Comparison of ENCODE assay signal across 14 cellular contexts in the genomic region with DNA sequence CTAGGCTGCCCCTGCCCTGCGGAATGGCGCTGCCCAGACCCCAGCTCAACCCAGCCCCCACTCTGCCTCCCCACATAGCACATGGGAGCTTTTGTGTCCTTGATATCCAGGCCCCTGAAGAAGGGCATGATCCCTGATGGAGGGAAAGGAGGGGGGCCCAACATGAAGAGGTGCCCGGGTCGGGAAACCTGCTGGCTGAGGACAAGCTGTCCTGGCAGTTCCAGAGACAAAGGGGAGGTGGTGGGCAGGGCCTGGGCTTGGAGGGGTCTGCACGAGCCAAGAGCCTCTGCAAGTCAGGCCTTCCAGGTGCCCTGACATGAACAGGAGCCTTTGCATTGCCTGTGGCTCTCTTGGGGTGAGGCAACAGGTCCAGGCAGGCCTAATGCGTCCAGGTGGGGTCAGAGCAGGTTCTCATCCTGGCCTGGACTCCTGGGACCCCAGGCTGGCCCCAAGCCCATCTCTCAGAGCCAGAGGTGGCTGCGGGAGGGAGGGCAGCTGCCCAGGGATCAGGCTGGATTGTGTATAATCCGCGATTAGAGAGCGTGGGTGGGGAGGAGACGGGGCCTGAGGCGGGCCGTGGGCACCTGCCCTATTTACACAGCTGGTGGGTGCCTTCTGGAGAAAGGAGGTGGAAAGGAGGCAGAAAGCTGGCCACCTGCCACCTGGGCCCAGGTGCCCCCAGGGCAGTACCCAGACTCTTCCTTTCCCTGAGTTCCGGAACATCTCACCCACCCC. TPM values are rescaled to one million over a fixed set of nuclear protein-coding genes. Genes with fewer than 3 reads are reported as not detected.
DNase-seq lines count a peak whose midpoint lies in the region; ATAC-seq and TF ChIP-seq lines count a peak whose summit lies in the region.
"Had no signal": no experiment of that assay in that cellular context is flagged by ENCODE, and none has a peak within 500 bp of the region (broad histone marks: within the 10 kb centered on the region; RNA-seq: fewer than 3 reads in every experiment).

No MANE protein-coding gene starts in this region.

- no peaks in the 10 kb centered on the region for H3K36me3 Mint-ChIP-seq in endothelial cell (ENCODE audit: low read depth, unreplicated experiment)
- H3K36me3 Mint-ChIP-seq: stimulated activated memory B cell treated with anti-CD40 and anti-IgM and Interleukin-4, amounts not matched to agents 10 μg/mL and 1 μg/mL and 100 μg/mL, for 72 hours; type B pancreatic cell had no signal

- no peaks in the 10 kb centered on the region for H3K9me3 Mint-ChIP-seq in endothelial cell (ENCODE audit: unreplicated experiment)
- H3K9me3 Mint-ChIP-seq: activated CD4-positive, alpha-beta memory T cell treated with anti-CD3 and anti-CD28 coated beads, Interleukin-2, amount 10 ng/mL, durations not matched to agents 7 days and 5 days; activated T-helper 1 cell treated with anti-CD3 and anti-CD28 coated beads, Interleukin-12 subunit alpha, Interleukin-12 subunit beta, Interleukin-2, Interleukin-4 antibody, amounts not matched to agents 30 ng/mL and 10 ng/mL and 1 ng/mL, durations not matched to agents 14 hours and 24 hours and 36 hours; stimulated activated memory B cell treated with anti-CD40 and anti-IgM and Interleukin-4, amounts not matched to agents 10 μg/mL and 1 μg/mL and 100 μg/mL, for 72 hours; type B pancreatic cell had no signal

- no peak for TF ChIP-seq CTCF in endothelial cell (IDR thresholded peaks at IDR 0.05; ENCODE audit: unreplicated experiment)

- no peak overlapping the region for H3K27ac Mint-ChIP-seq in endothelial cell (ENCODE audit: unreplicated experiment)
- H3K27ac Mint-ChIP-seq: activated CD4-positive, alpha-beta memory T cell treated with anti-CD3 and anti-CD28 coated beads, Interleukin-2, amount 10 ng/mL, durations not matched to agents 7 days and 5 days; activated T-helper 1 cell treated with anti-CD3 and anti-CD28 coated beads, Interleukin-12 subunit alpha, Interleukin-12 subunit beta, Interleukin-2, Interleukin-4 antibody, amounts not matched to agents 30 ng/mL and 10 ng/mL and 1 ng/mL, durations not matched to agents 14 hours and 24 hours and 36 hours; stimulated activated memory B cell treated with anti-CD40 and anti-IgM and Interleukin-4, amounts not matched to agents 10 μg/mL and 1 μg/mL and 100 μg/mL, for 72 hours had no signal

- H3K4me1 Mint-ChIP-seq in endothelial cell (ENCODE audit: unreplicated experiment) = no peaks in the 10 kb centered on the region
- H3K4me1 Mint-ChIP-seq: activated CD4-positive, alpha-beta memory T cell treated with anti-CD3 and anti-CD28 coated beads, Interleukin-2, amount 10 ng/mL, durations not matched to agents 7 days and 5 days; stimulated activated memory B cell treated with anti-CD40 and anti-IgM and Interleukin-4, amounts not matched to agents 10 μg/mL and 1 μg/mL and 100 μg/mL, for 72 hours had no signal

- peaks cover 7% of the 10 kb centered on the region for H3K27me3 Mint-ChIP-seq in endothelial cell (ENCODE audit: unreplicated experiment)

- no peak overlapping the region for H3K4me3 Mint-ChIP-seq in endothelial cell (ENCODE audit: unreplicated experiment)
- H3K4me3 Mint-ChIP-seq: activated CD4-positive, alpha-beta memory T cell treated with anti-CD3 and anti-CD28 coated beads, Interleukin-2, amount 10 ng/mL, durations not matched to agents 7 days and 5 days; activated T-helper 1 cell treated with anti-CD3 and anti-CD28 coated beads, Interleukin-12 subunit alpha, Interleukin-12 subunit beta, Interleukin-2, Interleukin-4 antibody, amounts not matched to agents 30 ng/mL and 10 ng/mL and 1 ng/mL, durations not matched to agents 14 hours and 24 hours and 36 hours; stimulated activated memory B cell treated with anti-CD40 and anti-IgM and Interleukin-4, amounts not matched to agents 10 μg/mL and 1 μg/mL and 100 μg/mL, for 72 hours; type B pancreatic cell had no signal

- peak; percentile 87 for DNase-seq in COR-L47 (lab: John Stamatoyannopoulos, UW)
- peak in 2 of 3 experiments; percentile 85 to 94 for DNase-seq in NCI-H1417 (lab: John Stamatoyannopoulos, UW)
- DNase-seq in NCI-H748 treated with DMSO at 0.1 percent for 48 hours (lab: John Stamatoyannopoulos, UW) = peak; percentile 16
- DNase-seq in endothelial cell (ENCODE audit: low spot score) = peak; percentile 3
- no peak for DNase-seq in activated naive CD4-positive, alpha-beta T cell treated with Interleukin-2 at 50 U/mL for 16 hours
- no peak for DNase-seq in C1 segment of cervical spinal cord (lab: John Stamatoyannopoulos, UW)
- no peak for DNase-seq in NCI-H1436 (lab: John Stamatoyannopoulos, UW)
- DNase-seq: activated CD4-positive, alpha-beta memory T cell treated with anti-CD3 and anti-CD28 coated beads, Interleukin-2, amount 10 ng/mL, durations not matched to agents 7 days and 5 days; IMR-90; midbrain had no signal

- ATAC-seq in HG03439 (IDR thresholded peaks at IDR 0.05; ENCODE audit: unreplicated experiment) = no peak
- ATAC-seq: stimulated activated memory B cell treated with anti-CD40 and anti-IgM and Interleukin-4, amounts not matched to agents 10 μg/mL and 1 μg/mL and 100 μg/mL, for 72 hours had no signal

RNA-seq across cellular contexts. Expression of gene YKT6, which starts 23.6 kb away (rescaled TPM):
- total RNA-seq in endothelial cell (ENCODE audit: unreplicated experiment) = 98.4 TPM

RNA-seq across cellular contexts. Expression of gene GCK, which starts 35.1 kb away (rescaled TPM):
- total RNA-seq in endothelial cell (ENCODE audit: unreplicated experiment) = not detected
- total RNA-seq: activated CD4-positive, alpha-beta memory T cell treated with anti-CD3 and anti-CD28 coated beads, Interleukin-2, amount 10 ng/mL, durations not matched to agents 7 days and 5 days had no signal

Comparison
In these comparisons a context has a peak if more than half of its experiments do, and no peak if none do; other contexts are left out.
1. DNase-seq: peak in COR-L47 (single experiment), NCI-H1417 (2 of 3), NCI-H748 treated with DMSO at 0.1 percent for 48 hours (single experiment) and endothelial cell (single experiment); none in activated naive CD4-positive, alpha-beta T cell treated with Interleukin-2 at 50 U/mL for 16 hours (single experiment), C1 segment of cervical spinal cord (0 of 14) and NCI-H1436 (single experiment).